In genomic region chr18:69838620-69839411, GRCh38 we compare ENCODE assay signal across 11 cellular contexts.
A peak's percentile ranks its signal among the peaks of the same experiment; 100 is the strongest.
DNase-seq lines count a peak whose midpoint lies in the region; ATAC-seq and TF ChIP-seq lines count a peak whose summit lies in the region.
"Had no signal": no experiment of that assay in that cellular context is flagged by ENCODE, and none has a peak within 500 bp of the region (broad histone marks: within the 10 kb centered on the region; RNA-seq: fewer than 3 reads in every experiment).

No MANE protein-coding gene starts in this region.

- TF ChIP-seq CTCF in BE2C (IDR thresholded peaks at IDR 0.05; ENCODE audit: low read depth, low read length), result no peak

- H3K36me3 ChIP-seq in BE2C, result no peaks in the 10 kb centered on the region
- H3K36me3 ChIP-seq: thoracic aorta had no signal

- no peak overlapping the region for H3K4me3 ChIP-seq in BE2C (ENCODE audit: low read depth, low read length)
- H3K4me3 ChIP-seq: thoracic aorta had no signal

- H3K4me1 ChIP-seq in BE2C, result no peaks in the 10 kb centered on the region

- ATAC-seq in GM19351 (IDR thresholded peaks at IDR 0.05; ENCODE audit: unreplicated experiment) (peak; percentile 61), GM18858 (IDR thresholded peaks at IDR 0.05; ENCODE audit: unreplicated experiment) (no peak), GM19035 (IDR thresholded peaks at IDR 0.05; ENCODE audit: unreplicated experiment) (no peak), GM19328 (IDR thresholded peaks at IDR 0.05; ENCODE audit: unreplicated experiment) (no peak)

- no peaks in the 10 kb centered on the region for H3K9me3 ChIP-seq in BE2C
- H3K9me3 ChIP-seq: thoracic aorta had no signal

- DNase-seq in BE2C, result peak; percentile 64
- peak; percentile 90 for DNase-seq in NAMALWA (ENCODE audit: low spot score)
- peak; percentile 41 for DNase-seq in cerebellar cortex (ENCODE audit: low spot score)
- DNase-seq in NCI-H774 (lab: John Stamatoyannopoulos, UW), result no peak
- DNase-seq: islet precursor cell, retina had no signal

- H3K27me3 ChIP-seq in BE2C, result no peaks in the 10 kb centered on the region
